In genomic region chr3:38222032-38222634, GRCh38 we compare ENCODE assay signal across 31 cellular contexts. TPM values are rescaled to one million over a fixed set of nuclear protein-coding genes. Genes with fewer than 3 reads are reported as not detected.
"Had no signal": no experiment of that assay in that cellular context is flagged by ENCODE, and none has a peak within 500 bp of the region (broad histone marks: within the 10 kb centered on the region; RNA-seq: fewer than 3 reads in every experiment).

No MANE protein-coding gene starts in this region.

- ATAC-seq: activated CD4-positive, CD25-positive, alpha-beta regulatory T cell treated with anti-CD3 and anti-CD28 coated beads, Interleukin-2, amount 50 U/mL, for 24 hours; left ventricle myocardium superior; stimulated activated memory B cell treated with anti-CD40 and anti-IgM and Interleukin-4, amounts not matched to agents 10 μg/mL and 1 μg/mL and 100 μg/mL, for 72 hours; stimulated activated naive CD8-positive, alpha-beta T cell treated with anti-CD3 and anti-CD28 coated beads, Interleukin-15, amount 100 ng/mL, for 72 hours had no signal

- H3K27me3 Mint-ChIP-seq: activated naive CD8-positive, alpha-beta T cell treated with anti-CD3 and anti-CD28 coated beads, Interleukin-2, amount 10 ng/mL, durations not matched to agents 7 days and 5 days; dendritic cell treated with granulocyte-macrophage colony-stimulating factor and Interleukin-4, amounts not matched to agents 40 ng/mL and 50 ng/mL, for 4 days; stimulated activated memory B cell treated with anti-CD40 and anti-IgM and Interleukin-4, amounts not matched to agents 10 μg/mL and 1 μg/mL and 100 μg/mL, for 72 hours; stimulated activated naive CD8-positive, alpha-beta T cell treated with anti-CD3 and anti-CD28 coated beads, Interleukin-15, amount 100 ng/mL, for 72 hours; type B pancreatic cell had no signal

- FAIRE-seq: astrocyte, small intestine had no signal

- H3K27ac Mint-ChIP-seq: activated naive CD8-positive, alpha-beta T cell treated with anti-CD3 and anti-CD28 coated beads, Interleukin-2, amount 10 ng/mL, durations not matched to agents 7 days and 5 days; dendritic cell treated with granulocyte-macrophage colony-stimulating factor and Interleukin-4, amounts not matched to agents 40 ng/mL and 50 ng/mL, for 4 days; nephron; stimulated activated memory B cell treated with anti-CD40 and anti-IgM and Interleukin-4, amounts not matched to agents 10 μg/mL and 1 μg/mL and 100 μg/mL, for 72 hours; stimulated activated naive CD8-positive, alpha-beta T cell treated with anti-CD3 and anti-CD28 coated beads, Interleukin-15, amount 100 ng/mL, for 72 hours; type B pancreatic cell had no signal

- H3K4me1 Mint-ChIP-seq: nephron; stimulated activated naive CD8-positive, alpha-beta T cell treated with anti-CD3 and anti-CD28 coated beads, Interleukin-15, amount 100 ng/mL, for 72 hours had no signal

- H3K4me3 Mint-ChIP-seq: activated naive CD8-positive, alpha-beta T cell treated with anti-CD3 and anti-CD28 coated beads, Interleukin-2, amount 10 ng/mL, durations not matched to agents 7 days and 5 days; dendritic cell treated with granulocyte-macrophage colony-stimulating factor and Interleukin-4, amounts not matched to agents 40 ng/mL and 50 ng/mL, for 4 days; nephron; stimulated activated memory B cell treated with anti-CD40 and anti-IgM and Interleukin-4, amounts not matched to agents 10 μg/mL and 1 μg/mL and 100 μg/mL, for 72 hours; stimulated activated naive CD8-positive, alpha-beta T cell treated with anti-CD3 and anti-CD28 coated beads, Interleukin-15, amount 100 ng/mL, for 72 hours; type B pancreatic cell had no signal

- DNase-seq: activated CD4-positive, alpha-beta T cell treated with anti-CD3 and anti-CD28 coated beads for 48 hours; activated CD4-positive, alpha-beta T cell treated with anti-CD3 and anti-CD28 coated beads, Interleukin-2, amount 50 U/mL, for 48 hours; activated CD8-positive, alpha-beta memory T cell treated with anti-CD3 and anti-CD28 coated beads for 24 hours; activated effector memory CD4-positive, alpha-beta T cell treated with Interleukin-2 at 50 U/mL for 16 hours; activated naive CD4-positive, alpha-beta T cell treated with Interleukin-2 at 50 U/mL for 16 hours; activated naive CD8-positive, alpha-beta T cell treated with anti-CD3 and anti-CD28 coated beads, Interleukin-2, amount 10 ng/mL, durations not matched to agents 7 days and 5 days; brain microvascular endothelial cell; central memory CD4-positive, alpha-beta T cell; esophagus squamous epithelium; foreskin melanocyte; left ventricle myocardium superior; ovary; sigmoid colon; small intestine; stimulated activated CD4-positive, alpha-beta T cell treated with anti-CD3 and anti-CD28 coated beads, Interleukin-4, amount 100 ng/mL, for 4 hours; stimulated activated CD8-positive, alpha-beta memory T cell treated with anti-CD3 and anti-CD28 coated beads, Interleukin-4, amount 100 ng/mL, for 48 hours; stimulated activated naive CD8-positive, alpha-beta T cell treated with anti-CD3 and anti-CD28 coated beads, Interleukin-15, amount 100 ng/mL, for 72 hours; substantia nigra; T-helper 2 cell; uterus; WERI-Rb-1 had no signal

- H3K9me3 ChIP-seq: esophagus squamous epithelium, neutrophil, ovary, prostate gland, sigmoid colon, uterus had no signal

- H3K9me3 Mint-ChIP-seq: activated naive CD8-positive, alpha-beta T cell treated with anti-CD3 and anti-CD28 coated beads, Interleukin-2, amount 10 ng/mL, durations not matched to agents 7 days and 5 days; dendritic cell treated with granulocyte-macrophage colony-stimulating factor and Interleukin-4, amounts not matched to agents 40 ng/mL and 50 ng/mL, for 4 days; nephron; stimulated activated memory B cell treated with anti-CD40 and anti-IgM and Interleukin-4, amounts not matched to agents 10 μg/mL and 1 μg/mL and 100 μg/mL, for 72 hours; stimulated activated naive CD8-positive, alpha-beta T cell treated with anti-CD3 and anti-CD28 coated beads, Interleukin-15, amount 100 ng/mL, for 72 hours; type B pancreatic cell had no signal

RNA-seq across cellular contexts. Expression of gene SLC22A13, which starts 43.5 kb away (rescaled TPM):
- total RNA-seq: glomerular endothelial cell, left ventricle myocardium superior had no signal
- polyA plus RNA-seq: ovary had no signal

RNA-seq across cellular contexts. Expression of gene SLC22A14, which starts 60.0 kb away (rescaled TPM):
- total RNA-seq: left ventricle myocardium superior, lung microvascular endothelial cell, sigmoid colon had no signal
